ENCODE assay signal across 9 cellular contexts in the genomic region with DNA sequence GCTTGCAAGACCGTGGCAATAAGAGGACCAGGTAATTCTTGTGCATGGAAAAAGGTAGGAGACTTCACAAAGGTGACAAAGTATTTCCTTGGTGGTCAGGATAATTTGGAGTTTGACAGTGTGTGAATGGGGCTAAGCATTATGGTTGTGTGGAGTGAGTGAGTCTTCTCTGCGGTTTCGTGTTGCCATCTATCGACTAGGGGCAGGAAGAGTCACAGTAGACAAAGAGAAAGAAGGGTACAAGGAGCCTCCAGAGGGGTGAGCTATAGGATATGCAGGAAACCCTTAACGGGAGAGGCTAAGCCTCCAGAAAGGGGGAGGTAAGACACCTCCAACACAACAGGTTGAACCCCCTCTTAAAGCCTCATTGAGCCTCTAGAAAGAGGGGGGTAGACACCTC.
DNase-seq lines count a peak whose midpoint lies in the region; ATAC-seq and TF ChIP-seq lines count a peak whose summit lies in the region.
"Had no signal": no experiment of that assay in that cellular context is flagged by ENCODE, and none has a peak within 500 bp of the region (broad histone marks: within the 10 kb centered on the region; RNA-seq: fewer than 3 reads in every experiment).

No MANE protein-coding gene starts in this region.

- H3K27me3 ChIP-seq in RWPE2 (ENCODE audit: insufficient read depth, poor library complexity, severe bottlenecking) (no peaks in the 10 kb centered on the region), stomach (no peaks in the 10 kb centered on the region)
- H3K27me3 ChIP-seq: esophagus squamous epithelium had no signal

- intact Hi-C loops in stomach (cut with DNase I; ENCODE audit: low total_unique reads): no loop called here

- H3K9me3 ChIP-seq in RWPE2 (ENCODE audit: severe bottlenecking): no peaks in the 10 kb centered on the region
- H3K9me3 ChIP-seq in stomach: no peaks in the 10 kb centered on the region
- H3K9me3 ChIP-seq: esophagus squamous epithelium had no signal

- H3K27ac ChIP-seq in RWPE2 (ENCODE audit: poor library complexity, severe bottlenecking): peak overlapping the region; percentile 53
- peak overlapping the region in 3 of 5 donors; percentile 74 to 86 (median 79) for H3K27ac ChIP-seq in stomach

- H3K27ac Mint-ChIP-seq in activated T-cell treated with anti-CD3 and anti-CD28 coated beads, Interleukin-2, amount 50 U/mL, for 72 hours: no peak overlapping the region

- ATAC-seq in activated T-cell treated with anti-CD3 and anti-CD28 coated beads, Interleukin-2, amount 50 U/mL, for 72 hours (replicated peaks in 1 of 2): no peak
- no peak for ATAC-seq in RWPE2 (ENCODE audit: low read depth)
- no peak for ATAC-seq in activated CD4-positive, CD25-positive, alpha-beta regulatory T cell treated with anti-CD3 and anti-CD28 coated beads, Interleukin-2, amount 50 U/mL, for 24 hours
- no peak for ATAC-seq in HG03460 (IDR thresholded peaks at IDR 0.05; ENCODE audit: unreplicated experiment)

- TF ChIP-seq POLR2A in stomach (IDR thresholded peaks at IDR 0.05): no peak

- no peak for TF ChIP-seq EP300 in stomach (IDR thresholded peaks at IDR 0.05)

- H3K4me1 ChIP-seq in RWPE2 (ENCODE audit: insufficient read depth, poor library complexity, severe bottlenecking): peaks cover 11% of the 10 kb centered on the region
- peaks cover 0 to 7% (median 0%) of the 10 kb centered on the region in 4 donors for H3K4me1 ChIP-seq in stomach

- peaks cover 8% of the 10 kb centered on the region for H3K4me1 Mint-ChIP-seq in activated T-cell treated with anti-CD3 and anti-CD28 coated beads, Interleukin-2, amount 50 U/mL, for 72 hours (ENCODE audit: low read depth)

- H3K4me3 Mint-ChIP-seq in activated T-cell treated with anti-CD3 and anti-CD28 coated beads, Interleukin-2, amount 50 U/mL, for 72 hours: peak overlapping the region; percentile 2 to 81

- peaks cover 0 to 2% of the 10 kb centered on the region in 2 donors for H3K36me3 Mint-ChIP-seq in activated T-cell treated with anti-CD3 and anti-CD28 coated beads, Interleukin-2, amount 50 U/mL, for 72 hours (ENCODE audit: insufficient read depth in 2 of 2)

- no peak for TF ChIP-seq CTCF in RWPE2 (IDR thresholded peaks at IDR 0.05; ENCODE audit: poor library complexity, severe bottlenecking)
- no peak for TF ChIP-seq CTCF in stomach (IDR thresholded peaks at IDR 0.05)

- H3K36me3 ChIP-seq in RWPE2 (ENCODE audit: low read depth) (no peaks in the 10 kb centered on the region), stomach (no peaks in the 10 kb centered on the region)
- H3K36me3 ChIP-seq: esophagus squamous epithelium had no signal

- WGBS in stomach, 5 donors: 91 to 95% (median 92%) methylated on average over 5 of the region's 5 CpGs

- no peak for DNase-seq in activated T-cell treated with anti-CD3 and anti-CD28 coated beads, Interleukin-2, amount 50 U/mL, for 72 hours
- no peak for DNase-seq in activated T-cell treated with anti-CD3 and anti-CD28 coated beads for 4 hours
- no peak for DNase-seq in RWPE2 (ENCODE audit: low spot score)
- peak; percentile 15 for DNase-seq in iPS DF 19.7 (ENCODE audit: low read depth, low spot score)
- no peak for DNase-seq in stomach
- DNase-seq in LoVo (ENCODE audit: low spot score): no peak

- H3K9me3 Mint-ChIP-seq in activated T-cell treated with anti-CD3 and anti-CD28 coated beads, Interleukin-2, amount 50 U/mL, for 72 hours: no peaks in the 10 kb centered on the region

- H3K4me3 ChIP-seq in RWPE2 (ENCODE audit: severe bottlenecking): peak overlapping the region; percentile 23
- H3K4me3 ChIP-seq in stomach: peak overlapping the region in 3 of 4 donors; percentile 35 to 51 (median 47)

- no peaks in the 10 kb centered on the region for H3K27me3 Mint-ChIP-seq in activated T-cell treated with anti-CD3 and anti-CD28 coated beads, Interleukin-2, amount 50 U/mL, for 72 hours (ENCODE audit: low read depth)
